Comparison of ENCODE assay signal across 19 cellular contexts in genomic region chr1:172762087-172762486, GRCh38.
"Had no signal": no experiment of that assay in that cellular context is flagged by ENCODE, and none has a peak within 500 bp of the region (broad histone marks: within the 10 kb centered on the region; RNA-seq: fewer than 3 reads in every experiment).

No MANE protein-coding gene starts in this region.

- H3K9me3 Mint-ChIP-seq: natural killer cell had no signal

- H3K4me1 ChIP-seq: colonic mucosa, esophagus squamous epithelium, gastrocnemius medialis, left ventricle myocardium inferior, sigmoid colon, tibial artery had no signal

- DNase-seq: activated effector memory CD4-positive, alpha-beta T cell treated with anti-CD3 and anti-CD28 coated beads, Interleukin-2, amount 50 U/mL, for 16 hours; activated naive CD4-positive, alpha-beta T cell treated with anti-CD3 and anti-CD28 coated beads, Interleukin-2, amount 50 U/mL, for 16 hours; colonic mucosa; dorsolateral prefrontal cortex; esophagus squamous epithelium; gastrocnemius medialis; hippocampal formation; left ventricle myocardium inferior; midbrain; natural killer cell; retina; sigmoid colon; stimulated activated CD4-positive, alpha-beta T cell treated with anti-CD3 and anti-CD28 coated beads, Interleukin-15, amount 100 ng/mL, for 24 hours; stimulated activated naive CD4-positive, alpha-beta T cell treated with Interleukin-2 at 50 U/mL for 16 hours; T-helper 2 cell; tibial artery had no signal

- H3K4me3 ChIP-seq: colonic mucosa, dorsolateral prefrontal cortex, esophagus squamous epithelium, gastrocnemius medialis, left ventricle myocardium inferior, sigmoid colon, smooth muscle cell, tibial artery had no signal

- H3K4me2 ChIP-seq: smooth muscle cell had no signal

- H3K4me1 Mint-ChIP-seq: natural killer cell had no signal

- H3K27ac ChIP-seq: colonic mucosa, dorsolateral prefrontal cortex, esophagus squamous epithelium, gastrocnemius medialis, left ventricle myocardium inferior, sigmoid colon, tibial artery, VCaP had no signal

- H3K36me3 ChIP-seq: colonic mucosa, esophagus squamous epithelium, gastrocnemius medialis, left ventricle myocardium inferior, sigmoid colon, tibial artery had no signal

- ATAC-seq: activated CD4-positive, CD25-positive, alpha-beta regulatory T cell treated with anti-CD3 and anti-CD28 coated beads, Interleukin-2, amount 50 U/mL, for 24 hours; gastrocnemius medialis; natural killer cell had no signal

- H3K27me3 ChIP-seq: colonic mucosa, esophagus squamous epithelium, gastrocnemius medialis, sigmoid colon, tibial artery had no signal

- H3K27ac Mint-ChIP-seq: natural killer cell had no signal

- H3K9me3 ChIP-seq: colonic mucosa, esophagus squamous epithelium, gastrocnemius medialis, left ventricle myocardium inferior, sigmoid colon, tibial artery had no signal

- H3K36me3 Mint-ChIP-seq: natural killer cell had no signal

- H3K4me3 Mint-ChIP-seq: natural killer cell had no signal
